In genomic region chr12:93316623-93316971, GRCh38 we compare ENCODE assay signal across 30 cellular contexts.
"Had no signal": no experiment of that assay in that cellular context is flagged by ENCODE, and none has a peak within 500 bp of the region (broad histone marks: within the 10 kb centered on the region; RNA-seq: fewer than 3 reads in every experiment).

No MANE protein-coding gene starts in this region.

- H3K4me3 ChIP-seq: esophagus muscularis mucosa, heart left ventricle, lower lobe of right lung, skin epidermis, thoracic aorta, upper lobe of right lung had no signal

- H3K36me3 ChIP-seq: brain microvascular endothelial cell, esophagus muscularis mucosa, heart left ventricle, lower lobe of right lung, thoracic aorta, upper lobe of right lung, WERI-Rb-1 had no signal

- FAIRE-seq: astrocyte, TTC549 had no signal

- H3K27me3 ChIP-seq: brain microvascular endothelial cell, esophagus muscularis mucosa, foreskin keratinocyte, heart left ventricle, upper lobe of right lung had no signal

- DNase-seq: activated CD4-positive, alpha-beta memory T cell treated with anti-CD3 and anti-CD28 coated beads, Interleukin-2, amount 10 ng/mL, durations not matched to agents 7 days and 5 days; activated CD4-positive, alpha-beta T cell treated with anti-CD3 and anti-CD28 coated beads, Interleukin-2, amount 10 ng/mL, durations not matched to agents 7 days and 5 days; activated CD8-positive, alpha-beta memory T cell treated with anti-CD3 and anti-CD28 coated beads, Interleukin-2, amount 50 U/mL, for 48 hours; activated gamma-delta T cell; activated naive CD4-positive, alpha-beta T cell treated with anti-CD3 and anti-CD28 coated beads, Interleukin-2, amount 10 ng/mL, durations not matched to agents 7 days and 5 days; activated naive CD8-positive, alpha-beta T cell treated with anti-CD3 and anti-CD28 coated beads, Interleukin-2, amount 10 ng/mL, durations not matched to agents 7 days and 5 days; activated T-cell treated with anti-CD3 and anti-CD28 coated beads, Interleukin-2, amount 50 U/mL, for 24 hours; brain microvascular endothelial cell; effector CD4-positive, alpha-beta T cell; heart left ventricle; lower lobe of right lung; mesenchymal stem cell; posterior cingulate gyrus; stimulated activated CD4-positive, alpha-beta T cell treated with anti-CD3 and anti-CD28 coated beads, Interleukin-12 subunit alpha, Interleukin-12 subunit beta, amount 100 ng/mL, for 4 hours; stimulated activated CD4-positive, alpha-beta T cell treated with anti-CD3 and anti-CD28 coated beads, Interleukin-4, amount 100 ng/mL, for 1 hour; stimulated activated naive CD8-positive, alpha-beta T cell treated with anti-CD3 and anti-CD28 coated beads, Interleukin-15, Interleukin-2, amounts not matched to agents 100 U/mL and 50 U/mL, for 24 hours; T-helper 1 cell; upper lobe of right lung; WERI-Rb-1 had no signal

- H3K27ac Mint-ChIP-seq: activated CD4-positive, alpha-beta memory T cell treated with anti-CD3 and anti-CD28 coated beads, Interleukin-2, amount 10 ng/mL, durations not matched to agents 7 days and 5 days; activated CD4-positive, alpha-beta T cell treated with anti-CD3 and anti-CD28 coated beads, Interleukin-2, amount 10 ng/mL, durations not matched to agents 7 days and 5 days; activated naive CD4-positive, alpha-beta T cell treated with anti-CD3 and anti-CD28 coated beads, Interleukin-2, amount 10 ng/mL, durations not matched to agents 7 days and 5 days; activated T-cell treated with anti-CD3 and anti-CD28 coated beads, Interleukin-2, amount 50 U/mL, for 24 hours; natural killer cell treated with Interleukin-12 subunit alpha and Interleukin-12 subunit beta and Interleukin-15 and Interleukin-18, amount 100 ng/mL, for 72 hours had no signal

- H3K4me1 Mint-ChIP-seq: activated CD4-positive, alpha-beta memory T cell treated with anti-CD3 and anti-CD28 coated beads, Interleukin-2, amount 10 ng/mL, durations not matched to agents 7 days and 5 days; activated naive CD4-positive, alpha-beta T cell treated with anti-CD3 and anti-CD28 coated beads, Interleukin-2, amount 10 ng/mL, durations not matched to agents 7 days and 5 days; central memory CD8-positive, alpha-beta T cell had no signal

- H3K9me3 Mint-ChIP-seq: activated CD4-positive, alpha-beta memory T cell treated with anti-CD3 and anti-CD28 coated beads, Interleukin-2, amount 10 ng/mL, durations not matched to agents 7 days and 5 days; activated CD4-positive, alpha-beta T cell treated with anti-CD3 and anti-CD28 coated beads, Interleukin-2, amount 10 ng/mL, durations not matched to agents 7 days and 5 days; activated naive CD4-positive, alpha-beta T cell treated with anti-CD3 and anti-CD28 coated beads, Interleukin-2, amount 10 ng/mL, durations not matched to agents 7 days and 5 days; activated naive CD8-positive, alpha-beta T cell treated with anti-CD3 and anti-CD28 coated beads, Interleukin-2, amount 10 ng/mL, durations not matched to agents 7 days and 5 days; activated T-cell treated with anti-CD3 and anti-CD28 coated beads, Interleukin-2, amount 50 U/mL, for 24 hours; central memory CD8-positive, alpha-beta T cell; natural killer cell treated with Interleukin-12 subunit alpha and Interleukin-12 subunit beta and Interleukin-15 and Interleukin-18, amount 100 ng/mL, for 72 hours had no signal

- H3K9me3 ChIP-seq: esophagus muscularis mucosa, heart left ventricle, lower lobe of right lung, thoracic aorta, upper lobe of right lung had no signal

- H3K4me1 ChIP-seq: foreskin keratinocyte, lower lobe of right lung, upper lobe of right lung had no signal

- H3K4me3 Mint-ChIP-seq: activated CD4-positive, alpha-beta memory T cell treated with anti-CD3 and anti-CD28 coated beads, Interleukin-2, amount 10 ng/mL, durations not matched to agents 7 days and 5 days; activated CD4-positive, alpha-beta T cell treated with anti-CD3 and anti-CD28 coated beads, Interleukin-2, amount 10 ng/mL, durations not matched to agents 7 days and 5 days; activated naive CD4-positive, alpha-beta T cell treated with anti-CD3 and anti-CD28 coated beads, Interleukin-2, amount 10 ng/mL, durations not matched to agents 7 days and 5 days; activated naive CD8-positive, alpha-beta T cell treated with anti-CD3 and anti-CD28 coated beads, Interleukin-2, amount 10 ng/mL, durations not matched to agents 7 days and 5 days; activated T-cell treated with anti-CD3 and anti-CD28 coated beads, Interleukin-2, amount 50 U/mL, for 24 hours; central memory CD8-positive, alpha-beta T cell; natural killer cell treated with Interleukin-12 subunit alpha and Interleukin-12 subunit beta and Interleukin-15 and Interleukin-18, amount 100 ng/mL, for 72 hours had no signal

- H3K36me3 Mint-ChIP-seq: activated naive CD4-positive, alpha-beta T cell treated with anti-CD3 and anti-CD28 coated beads, Interleukin-2, amount 10 ng/mL, durations not matched to agents 7 days and 5 days; activated naive CD8-positive, alpha-beta T cell treated with anti-CD3 and anti-CD28 coated beads, Interleukin-2, amount 10 ng/mL, durations not matched to agents 7 days and 5 days; natural killer cell treated with Interleukin-12 subunit alpha and Interleukin-12 subunit beta and Interleukin-15 and Interleukin-18, amount 100 ng/mL, for 72 hours had no signal

- H3K27ac ChIP-seq: brain microvascular endothelial cell, esophagus muscularis mucosa, foreskin keratinocyte, heart left ventricle, lower lobe of right lung, skin epidermis, thoracic aorta, upper lobe of right lung, WERI-Rb-1 had no signal

- H3K27me3 Mint-ChIP-seq: activated CD4-positive, alpha-beta memory T cell treated with anti-CD3 and anti-CD28 coated beads, Interleukin-2, amount 10 ng/mL, durations not matched to agents 7 days and 5 days; activated CD4-positive, alpha-beta T cell treated with anti-CD3 and anti-CD28 coated beads, Interleukin-2, amount 10 ng/mL, durations not matched to agents 7 days and 5 days; activated naive CD4-positive, alpha-beta T cell treated with anti-CD3 and anti-CD28 coated beads, Interleukin-2, amount 10 ng/mL, durations not matched to agents 7 days and 5 days; activated naive CD8-positive, alpha-beta T cell treated with anti-CD3 and anti-CD28 coated beads, Interleukin-2, amount 10 ng/mL, durations not matched to agents 7 days and 5 days; activated T-cell treated with anti-CD3 and anti-CD28 coated beads, Interleukin-2, amount 50 U/mL, for 24 hours; natural killer cell treated with Interleukin-12 subunit alpha and Interleukin-12 subunit beta and Interleukin-15 and Interleukin-18, amount 100 ng/mL, for 72 hours had no signal

- ATAC-seq: activated CD4-positive, CD25-positive, alpha-beta regulatory T cell treated with anti-CD3 and anti-CD28 coated beads, Interleukin-2, amount 50 U/mL, for 24 hours; foreskin keratinocyte; left lobe of liver; lower lobe of right lung; sciatic nerve; upper lobe of right lung had no signal
